ENCODE assay signal across 1 cellular context in the genomic region with DNA sequence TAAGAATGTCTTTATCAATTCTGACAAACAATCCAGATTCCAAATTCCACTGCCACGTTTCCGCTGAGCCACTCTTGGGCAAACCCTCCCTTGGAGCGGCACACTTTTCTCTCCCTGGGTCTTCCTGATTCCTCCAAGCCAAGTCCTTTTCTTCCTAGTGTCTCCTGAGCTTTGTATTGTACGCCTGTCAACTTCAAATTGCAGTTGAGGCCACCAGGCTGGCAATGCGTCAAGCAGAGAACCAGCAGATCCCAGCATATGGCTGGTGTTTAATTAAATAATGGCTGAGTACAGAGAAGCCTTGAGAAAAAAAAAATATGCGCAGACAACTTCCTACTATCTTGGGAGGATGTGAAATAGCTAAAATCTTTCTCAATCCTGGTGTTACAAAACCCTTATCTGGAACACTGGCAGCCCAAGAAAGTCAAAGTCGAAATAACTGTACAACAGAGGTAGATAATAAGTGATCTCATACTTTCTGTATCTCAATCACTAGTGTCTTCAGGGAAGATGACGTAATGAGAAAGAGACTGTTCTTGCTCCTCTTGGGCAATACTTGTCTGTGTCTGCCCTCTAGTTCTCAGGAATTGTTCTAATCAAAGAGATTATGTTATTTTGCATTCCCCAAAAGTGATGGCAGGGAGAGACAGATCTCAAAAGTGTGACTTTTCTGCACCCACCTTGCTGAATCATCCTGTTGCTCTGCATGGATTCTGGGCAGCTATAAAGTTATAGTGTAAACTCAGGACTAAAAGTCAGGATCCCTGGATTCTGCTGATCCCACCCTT.
TF ChIP-seq lines count a peak whose summit lies in the region.

No MANE protein-coding gene starts in this region.

TF ChIP-seq in HEK293, 187 proteins besides CTCF, POLR2A, EP300 and RAD21 (continued from another document):
- TF ChIP-seq ZNF280D (tag by site-specific recombination; IDR thresholded peaks at IDR 0.05) (no peak), TCF7L2 (IDR thresholded peaks at IDR 0.05; ENCODE audit: borderline replicate concordance, low read depth, low read length) (no peak), HOXC10 (CRISPR knock-in tag; IDR thresholded peaks at IDR 0.05) (no peak), GLI2 (tag by site-specific recombination; IDR thresholded peaks at IDR 0.05; ENCODE audit: borderline replicate concordance, low read depth) (no peak), ZIC2 (tag by site-specific recombination; IDR thresholded peaks at IDR 0.05) (no peak), ZNF660 (tag by site-specific recombination; IDR thresholded peaks at IDR 0.05) (0 out of 2 replicates have a peak, but pooled peaks have one; percentile 26), ZNF138 (tag by site-specific recombination; IDR thresholded peaks at IDR 0.05; ENCODE audit: borderline replicate concordance) (no peak), ATF2 (tag by site-specific recombination; IDR thresholded peaks at IDR 0.05; ENCODE audit: low read depth) (peak; percentile 98), ZNF202 (tag by site-specific recombination; IDR thresholded peaks at IDR 0.05; ENCODE audit: borderline replicate concordance) (no peak), ZNF155 (tag by site-specific recombination; IDR thresholded peaks at IDR 0.05) (no peak), ZBTB6 (tag by site-specific recombination; IDR thresholded peaks at IDR 0.05) (no peak), ZNF10 (tag by site-specific recombination; IDR thresholded peaks at IDR 0.05) (peak; percentile 47; the same call in 1 of the 2 replicates), HOXA7 (CRISPR knock-in tag; IDR thresholded peaks at IDR 0.05; ENCODE audit: borderline replicate concordance) (no peak), ZNF169 (tag by site-specific recombination; IDR thresholded peaks at IDR 0.05) (no peak), GLIS2 (tag by site-specific recombination; IDR thresholded peaks at IDR 0.05) (no peak), ZNF529 (tag by site-specific recombination; IDR thresholded peaks at IDR 0.05; ENCODE audit: insufficient replicate concordance) (no peak), ZNF580 (tag by site-specific recombination; IDR thresholded peaks at IDR 0.05) (no peak), ZNF324 (tag by site-specific recombination; IDR thresholded peaks at IDR 0.05) (no peak), ZNF843 (tag by site-specific recombination; IDR thresholded peaks at IDR 0.05) (no peak), SP7 (tag by site-specific recombination; IDR thresholded peaks at IDR 0.05) (no peak), KLF9 (tag by site-specific recombination; IDR thresholded peaks at IDR 0.05; ENCODE audit: low read depth) (no peak), ZNF175 (tag by site-specific recombination; IDR thresholded peaks at IDR 0.05) (no peak), ZNF23 (tag by site-specific recombination; IDR thresholded peaks at IDR 0.05; ENCODE audit: borderline replicate concordance) (no peak), ZNF837 (tag by site-specific recombination; IDR thresholded peaks at IDR 0.05) (no peak), ZFP69B (tag by site-specific recombination; IDR thresholded peaks at IDR 0.05) (no peak), HOXD13 (CRISPR knock-in tag; IDR thresholded peaks at IDR 0.05; ENCODE audit: borderline replicate concordance) (no peak), ZBTB21 (tag by site-specific recombination; IDR thresholded peaks at IDR 0.05) (peak; percentile 89), ZNF747 (tag by site-specific recombination; IDR thresholded peaks at IDR 0.05) (no peak), ZNF777 (tag by site-specific recombination; IDR thresholded peaks at IDR 0.05; ENCODE audit: borderline replicate concordance) (no peak), ZXDB (tag by site-specific recombination; IDR thresholded peaks at IDR 0.05) (no peak), YY2 (tag by site-specific recombination; IDR thresholded peaks at IDR 0.05) (no peak), ZNF121 (tag by site-specific recombination; IDR thresholded peaks at IDR 0.05) (no peak), ZSCAN23 (tag by site-specific recombination; IDR thresholded peaks at IDR 0.05) (no peak), MZF1 (tag by site-specific recombination; IDR thresholded peaks at IDR 0.05; ENCODE audit: borderline replicate concordance) (no peak), SCRT2 (tag by site-specific recombination; IDR thresholded peaks at IDR 0.05) (peak; percentile 65), ZNF146 (tag by site-specific recombination; IDR thresholded peaks at IDR 0.05) (no peak), ZNF629 (tag by site-specific recombination; IDR thresholded peaks at IDR 0.05) (peak; percentile 94), ZNF654 (tag by site-specific recombination; IDR thresholded peaks at IDR 0.05; ENCODE audit: low read depth) (peak; percentile 14; the same call in 1 of the 2 replicates), ZNF398 (tag by site-specific recombination; IDR thresholded peaks at IDR 0.05) (peak; percentile 35)
- TF ChIP-seq, protein P1, sequence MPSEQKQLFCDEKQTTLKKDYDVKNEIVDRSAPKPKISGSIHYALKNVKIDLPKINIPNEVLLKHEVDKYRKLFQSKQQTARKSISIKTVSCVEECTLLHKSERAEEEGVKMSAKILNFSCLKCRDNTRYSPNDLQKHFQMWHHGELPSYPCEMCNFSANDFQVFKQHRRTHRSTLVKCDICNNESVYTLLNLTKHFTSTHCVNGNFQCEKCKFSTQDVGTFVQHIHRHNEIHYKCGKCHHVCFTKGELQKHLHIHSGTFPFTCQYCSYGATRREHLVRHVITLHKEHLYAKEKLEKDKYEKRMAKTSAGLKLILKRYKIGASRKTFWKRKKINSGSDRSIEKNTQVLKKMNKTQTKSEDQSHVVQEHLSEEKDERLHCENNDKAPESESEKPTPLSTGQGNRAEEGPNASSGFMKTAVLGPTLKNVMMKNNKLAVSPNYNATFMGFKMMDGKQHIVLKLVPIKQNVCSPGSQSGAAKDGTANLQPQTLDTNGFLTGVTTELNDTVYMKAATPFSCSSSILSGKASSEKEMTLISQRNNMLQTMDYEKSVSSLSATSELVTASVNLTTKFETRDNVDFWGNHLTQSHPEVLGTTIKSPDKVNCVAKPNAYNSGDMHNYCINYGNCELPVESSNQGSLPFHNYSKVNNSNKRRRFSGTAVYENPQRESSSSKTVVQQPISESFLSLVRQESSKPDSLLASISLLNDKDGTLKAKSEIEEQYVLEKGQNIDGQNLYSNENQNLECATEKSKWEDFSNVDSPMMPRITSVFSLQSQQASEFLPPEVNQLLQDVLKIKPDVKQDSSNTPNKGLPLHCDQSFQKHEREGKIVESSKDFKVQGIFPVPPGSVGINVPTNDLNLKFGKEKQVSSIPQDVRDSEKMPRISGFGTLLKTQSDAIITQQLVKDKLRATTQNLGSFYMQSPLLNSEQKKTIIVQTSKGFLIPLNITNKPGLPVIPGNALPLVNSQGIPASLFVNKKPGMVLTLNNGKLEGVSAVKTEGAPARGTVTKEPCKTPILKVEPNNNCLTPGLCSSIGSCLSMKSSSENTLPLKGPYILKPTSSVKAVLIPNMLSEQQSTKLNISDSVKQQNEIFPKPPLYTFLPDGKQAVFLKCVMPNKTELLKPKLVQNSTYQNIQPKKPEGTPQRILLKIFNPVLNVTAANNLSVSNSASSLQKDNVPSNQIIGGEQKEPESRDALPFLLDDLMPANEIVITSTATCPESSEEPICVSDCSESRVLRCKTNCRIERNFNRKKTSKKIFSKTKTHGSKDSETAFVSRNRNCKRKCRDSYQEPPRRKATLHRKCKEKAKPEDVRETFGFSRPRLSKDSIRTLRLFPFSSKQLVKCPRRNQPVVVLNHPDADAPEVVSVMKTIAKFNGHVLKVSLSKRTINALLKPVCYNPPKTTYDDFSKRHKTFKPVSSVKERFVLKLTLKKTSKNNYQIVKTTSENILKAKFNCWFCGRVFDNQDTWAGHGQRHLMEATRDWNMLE (tag by site-specific recombination; conservative IDR thresholded peaks at IDR 0.05; ENCODE audit: low read depth), result peak; percentile 45; the same call in 1 of the 2 replicates
